ENCODE assay signal across 33 cellular contexts in the genomic region with DNA sequence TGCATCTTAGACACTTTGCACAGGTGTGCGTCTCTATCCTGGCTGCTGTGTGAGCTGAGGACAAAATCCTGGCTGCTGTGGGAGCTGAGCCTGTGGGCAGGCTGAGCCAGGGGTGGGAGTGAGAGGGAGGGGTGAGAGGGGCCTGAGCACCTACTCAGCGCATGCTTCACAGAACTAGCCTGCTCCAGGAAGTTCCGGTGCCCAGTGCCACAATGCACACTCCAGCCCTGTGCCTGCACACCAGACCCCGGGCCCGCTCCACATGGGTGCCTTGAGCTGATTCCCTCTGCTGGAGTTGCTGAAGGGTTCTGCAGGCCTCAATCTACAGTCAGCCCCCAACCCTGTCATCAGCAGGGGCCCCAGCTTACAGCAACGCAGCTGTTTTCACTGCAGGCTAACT.
"Had no signal": no experiment of that assay in that cellular context is flagged by ENCODE, and none has a peak within 500 bp of the region (broad histone marks: within the 10 kb centered on the region; RNA-seq: fewer than 3 reads in every experiment).

No MANE protein-coding gene starts in this region.

- ATAC-seq: activated CD8-positive, alpha-beta T cell treated with anti-CD3 and anti-CD28 coated beads for 36 hours; activated naive CD4-positive, alpha-beta T cell treated with anti-CD3 and anti-CD28 coated beads, Interleukin-2, amount 50 U/mL, for 72 hours; activated T-cell treated with anti-CD3 and anti-CD28 coated beads, Interleukin-2, amount 50 U/mL, for 4 hours; activated T-cell treated with anti-CD3 and anti-CD28 coated beads, Interleukin-2, amount 50 U/mL, for 72 hours; activated T-helper 17 cell treated with anti-CD3 and anti-CD28 coated beads, Interleukin-2, amount 50 U/mL, for 72 hours; T-cell had no signal

- H3K36me3 ChIP-seq: ascending aorta, cardiac muscle cell had no signal

- H3K36me3 Mint-ChIP-seq: activated CD4-positive, alpha-beta memory T cell treated with anti-CD3 and anti-CD28 coated beads for 36 hours; activated naive CD4-positive, alpha-beta T cell treated with anti-CD3 and anti-CD28 coated beads, Interleukin-2, amount 50 U/mL, for 72 hours; activated naive CD8-positive, alpha-beta T cell treated with anti-CD3 and anti-CD28 coated beads for 36 hours; brain; T-cell had no signal

- H3K4me3 ChIP-seq: ascending aorta, cardiac muscle cell had no signal

- H3K27ac Mint-ChIP-seq: activated B cell treated with CpG ODN at 0.5 μM for 24 hours; activated CD4-positive, alpha-beta memory T cell treated with anti-CD3 and anti-CD28 coated beads for 36 hours; activated CD4-positive, alpha-beta T cell treated with anti-CD3 and anti-CD28 coated beads, Interleukin-2, amount 10 ng/mL, durations not matched to agents 24 days and 14 days; activated CD8-positive, alpha-beta T cell treated with anti-CD3 and anti-CD28 coated beads for 36 hours; activated naive CD4-positive, alpha-beta T cell treated with anti-CD3 and anti-CD28 coated beads for 36 hours; activated naive CD8-positive, alpha-beta T cell treated with anti-CD3 and anti-CD28 coated beads for 36 hours; activated T-cell treated with anti-CD3 and anti-CD28 coated beads, Interleukin-2, amount 50 U/mL, for 72 hours; activated T-helper 1 cell treated with anti-CD3 and anti-CD28 coated beads, Interleukin-12 subunit alpha, Interleukin-12 subunit beta, Interleukin-2, Interleukin-4 antibody, amounts not matched to agents 30 ng/mL and 10 ng/mL and 1 ng/mL, durations not matched to agents 14 hours and 24 hours and 36 hours; activated T-helper 17 cell treated with anti-CD3 and anti-CD28 coated beads, Interleukin-2, amount 50 U/mL, for 72 hours; brain; T-cell; T-helper 2 cell treated with Interferon-gamma antibody and Interleukin-4, amounts not matched to agents 5 μg/mL and 100 μg/mL, for 36 hours had no signal

- DNase-seq: activated B cell treated with CpG ODN at 0.5 μM for 24 hours; activated CD4-positive, alpha-beta memory T cell treated with anti-CD3 and anti-CD28 coated beads for 36 hours; activated CD4-positive, alpha-beta T cell treated with anti-CD3 and anti-CD28 coated beads for 4 hours; activated CD4-positive, alpha-beta T cell treated with anti-CD3 and anti-CD28 coated beads, Interleukin-2, amount 10 ng/mL, durations not matched to agents 24 days and 14 days; activated CD4-positive, alpha-beta T cell treated with anti-CD3 and anti-CD28 coated beads, Interleukin-2, amount 50 U/mL, for 1 hour; activated CD4-positive, alpha-beta T cell treated with anti-CD3 and anti-CD28 coated beads, Interleukin-2, amount 50 U/mL, for 4 hours; activated CD4-positive, CD25-positive, alpha-beta regulatory T cell treated with anti-CD3 and anti-CD28 coated beads, Interleukin-2, amount 50 U/mL, for 72 hours; activated CD8-positive, alpha-beta memory T cell treated with anti-CD3 and anti-CD28 coated beads, Interleukin-2, amount 50 U/mL, for 4 hours; activated CD8-positive, alpha-beta T cell treated with anti-CD3 and anti-CD28 coated beads for 36 hours; activated effector memory CD4-positive, alpha-beta T cell treated with anti-CD3 and anti-CD28 coated beads, Interleukin-2, amount 50 U/mL, for 16 hours; activated gamma-delta T cell treated with Interleukin-2 at 50 U/mL for 16 hours; activated naive CD4-positive, alpha-beta T cell; activated naive CD4-positive, alpha-beta T cell treated with anti-CD3 and anti-CD28 coated beads for 36 hours; activated naive CD4-positive, alpha-beta T cell treated with anti-CD3 and anti-CD28 coated beads, Interleukin-2, amount 50 U/mL, for 16 hours; activated naive CD8-positive, alpha-beta T cell treated with anti-CD3 and anti-CD28 coated beads for 36 hours; activated T-cell treated with anti-CD3 and anti-CD28 coated beads for 4 hours; activated T-cell treated with anti-CD3 and anti-CD28 coated beads, Interleukin-2, amount 50 U/mL, for 1 hour; activated T-cell treated with anti-CD3 and anti-CD28 coated beads, Interleukin-2, amount 50 U/mL, for 4 hours; activated T-cell treated with anti-CD3 and anti-CD28 coated beads, Interleukin-2, amount 50 U/mL, for 72 hours; amygdala; anterior cingulate cortex; central memory CD4-positive, alpha-beta T cell; T-cell; T-helper 2 cell; T-helper 9 cell had no signal

- H3K9me3 Mint-ChIP-seq: activated CD4-positive, alpha-beta memory T cell treated with anti-CD3 and anti-CD28 coated beads for 36 hours; activated CD4-positive, alpha-beta T cell treated with anti-CD3 and anti-CD28 coated beads, Interleukin-2, amount 10 ng/mL, durations not matched to agents 24 days and 14 days; activated CD8-positive, alpha-beta T cell treated with anti-CD3 and anti-CD28 coated beads for 36 hours; activated naive CD4-positive, alpha-beta T cell treated with anti-CD3 and anti-CD28 coated beads, Interleukin-2, amount 50 U/mL, for 72 hours; activated naive CD8-positive, alpha-beta T cell treated with anti-CD3 and anti-CD28 coated beads for 36 hours; activated T-cell treated with anti-CD3 and anti-CD28 coated beads, Interleukin-2, amount 50 U/mL, for 4 hours; activated T-cell treated with anti-CD3 and anti-CD28 coated beads, Interleukin-2, amount 50 U/mL, for 72 hours; activated T-helper 1 cell treated with anti-CD3 and anti-CD28 coated beads, Interleukin-12 subunit alpha, Interleukin-12 subunit beta, Interleukin-2, Interleukin-4 antibody, amounts not matched to agents 30 ng/mL and 10 ng/mL and 1 ng/mL, durations not matched to agents 14 hours and 24 hours and 36 hours; activated T-helper 17 cell treated with anti-CD3 and anti-CD28 coated beads, Interleukin-2, amount 50 U/mL, for 72 hours; T-helper 2 cell treated with Interferon-gamma antibody and Interleukin-4, amounts not matched to agents 5 μg/mL and 100 μg/mL, for 36 hours had no signal

- H3K4me1 ChIP-seq: ascending aorta had no signal

- H3K4me3 Mint-ChIP-seq: activated B cell treated with CpG ODN at 0.5 μM for 24 hours; activated CD4-positive, alpha-beta memory T cell treated with anti-CD3 and anti-CD28 coated beads for 36 hours; activated CD4-positive, alpha-beta T cell treated with anti-CD3 and anti-CD28 coated beads, Interleukin-2, amount 10 ng/mL, durations not matched to agents 24 days and 14 days; activated CD8-positive, alpha-beta T cell treated with anti-CD3 and anti-CD28 coated beads for 36 hours; activated naive CD4-positive, alpha-beta T cell treated with anti-CD3 and anti-CD28 coated beads for 36 hours; activated naive CD8-positive, alpha-beta T cell treated with anti-CD3 and anti-CD28 coated beads for 36 hours; activated T-cell treated with anti-CD3 and anti-CD28 coated beads, Interleukin-2, amount 50 U/mL, for 4 hours; activated T-cell treated with anti-CD3 and anti-CD28 coated beads, Interleukin-2, amount 50 U/mL, for 72 hours; activated T-helper 1 cell treated with anti-CD3 and anti-CD28 coated beads, Interleukin-12 subunit alpha, Interleukin-12 subunit beta, Interleukin-2, Interleukin-4 antibody, amounts not matched to agents 30 ng/mL and 10 ng/mL and 1 ng/mL, durations not matched to agents 14 hours and 24 hours and 36 hours; activated T-helper 17 cell treated with anti-CD3 and anti-CD28 coated beads, Interleukin-2, amount 50 U/mL, for 72 hours; brain; T-cell; T-helper 2 cell treated with Interferon-gamma antibody and Interleukin-4, amounts not matched to agents 5 μg/mL and 100 μg/mL, for 36 hours had no signal

- H3K27me3 ChIP-seq: ascending aorta, cardiac muscle cell had no signal

- H3K9me3 ChIP-seq: ascending aorta had no signal

- H3K4me1 Mint-ChIP-seq: activated CD4-positive, alpha-beta T cell treated with anti-CD3 and anti-CD28 coated beads, Interleukin-2, amount 10 ng/mL, durations not matched to agents 24 days and 14 days; activated T-helper 17 cell treated with anti-CD3 and anti-CD28 coated beads, Interleukin-2, amount 50 U/mL, for 72 hours had no signal

- H3K27ac ChIP-seq: ascending aorta, cardiac muscle cell, VCaP had no signal
